Comparison of ENCODE assay signal across 8 cellular contexts in genomic region chr11:86743223-86744118, GRCh38.
DNase-seq lines count a peak whose midpoint lies in the region; ATAC-seq and TF ChIP-seq lines count a peak whose summit lies in the region.

No MANE protein-coding gene starts in this region.

- H3K4me1 Mint-ChIP-seq in activated naive CD8-positive, alpha-beta T cell treated with anti-CD3 and anti-CD28 coated beads, Interleukin-2, amount 50 U/mL, for 24 hours = peaks cover 20% of the 10 kb centered on the region

- TF ChIP-seq CTCF in GM10266 (IDR thresholded peaks at IDR 0.05; ENCODE audit: control insufficient read depth, insufficient read depth, low read depth, missing control alignments) = no peak

- DNase-seq in Kasumi-1 (lab: John Stamatoyannopoulos, UW) (peak; percentile 21 to 30), iris pigment epithelial cell (ENCODE audit: low read depth) (peak; percentile 97), GM10266 (ENCODE audit: extremely low spot score) (no peak), HuH-7 (ENCODE audit: low spot score) (no peak)
- peak; percentile 35 for DNase-seq in activated naive CD8-positive, alpha-beta T cell treated with anti-CD3 and anti-CD28 coated beads, Interleukin-2, amount 50 U/mL, for 24 hours
- DNase-seq in stimulated activated CD8-positive, alpha-beta memory T cell treated with anti-CD3 and anti-CD28 coated beads, Interleukin-4, amount 100 ng/mL, for 24 hours (ENCODE audit: low read depth) = peak; percentile 15

- ATAC-seq in GM18520 (IDR thresholded peaks at IDR 0.05; ENCODE audit: unreplicated experiment) (peak; percentile 58), GM18517 (IDR thresholded peaks at IDR 0.05; ENCODE audit: unreplicated experiment) (no peak)
- ATAC-seq in activated naive CD8-positive, alpha-beta T cell treated with anti-CD3 and anti-CD28 coated beads, Interleukin-2, amount 50 U/mL, for 24 hours = peak; percentile 88

- H3K27me3 Mint-ChIP-seq in activated naive CD8-positive, alpha-beta T cell treated with anti-CD3 and anti-CD28 coated beads, Interleukin-2, amount 50 U/mL, for 24 hours = peaks cover 11% of the 10 kb centered on the region

- H3K27ac Mint-ChIP-seq in activated naive CD8-positive, alpha-beta T cell treated with anti-CD3 and anti-CD28 coated beads, Interleukin-2, amount 50 U/mL, for 24 hours = peak overlapping the region; percentile 46

- H3K4me3 Mint-ChIP-seq in activated naive CD8-positive, alpha-beta T cell treated with anti-CD3 and anti-CD28 coated beads, Interleukin-2, amount 50 U/mL, for 24 hours = no peak overlapping the region

- H3K9me3 Mint-ChIP-seq in activated naive CD8-positive, alpha-beta T cell treated with anti-CD3 and anti-CD28 coated beads, Interleukin-2, amount 50 U/mL, for 24 hours = no peaks in the 10 kb centered on the region

- no peaks in the 10 kb centered on the region for H3K36me3 Mint-ChIP-seq in activated naive CD8-positive, alpha-beta T cell treated with anti-CD3 and anti-CD28 coated beads, Interleukin-2, amount 50 U/mL, for 24 hours (ENCODE audit: low read depth)

Comparison
In these comparisons a context has a peak if more than half of its experiments do, and no peak if none do; other contexts are left out.
1. DNase-seq: peak in Kasumi-1 (2 of 2), activated naive CD8-positive, alpha-beta T cell treated with anti-CD3 and anti-CD28 coated beads, Interleukin-2, amount 50 U/mL, for 24 hours (single experiment), iris pigment epithelial cell (single experiment) and stimulated activated CD8-positive, alpha-beta memory T cell treated with anti-CD3 and anti-CD28 coated beads, Interleukin-4, amount 100 ng/mL, for 24 hours (single experiment); none in GM10266 (single experiment) and HuH-7 (single experiment).